ENCODE assay signal across 8 cellular contexts in the genomic region with DNA sequence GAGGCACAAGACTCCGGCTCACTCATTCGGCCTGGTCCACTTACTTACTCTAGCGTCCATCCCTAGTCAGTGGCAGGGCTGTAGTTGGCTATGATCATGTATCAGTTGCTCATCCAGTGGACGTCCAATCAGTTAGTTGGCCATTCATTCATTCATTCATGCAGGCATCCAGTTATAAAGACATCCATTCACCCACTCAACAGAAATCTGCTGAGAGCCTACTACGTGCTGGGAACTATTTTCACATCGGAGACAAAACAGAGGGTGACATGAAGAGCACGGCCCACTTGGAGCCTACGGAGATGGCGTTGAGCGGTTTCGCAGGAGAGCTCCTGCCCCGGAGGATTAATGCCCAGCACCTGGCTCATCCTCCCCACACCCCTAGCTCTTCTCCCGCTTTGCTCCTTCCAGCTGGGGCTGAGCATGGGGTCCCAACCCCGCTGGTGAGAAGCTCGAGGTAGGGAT. TPM values are rescaled to one million over a fixed set of nuclear protein-coding genes. Genes with fewer than 3 reads are reported as not detected.
A peak's percentile ranks its signal among the peaks of the same experiment; 100 is the strongest.
DNase-seq lines count a peak whose midpoint lies in the region; ATAC-seq and TF ChIP-seq lines count a peak whose summit lies in the region.
"Had no signal": no experiment of that assay in that cellular context is flagged by ENCODE, and none has a peak within 500 bp of the region (broad histone marks: within the 10 kb centered on the region; RNA-seq: fewer than 3 reads in every experiment).

No MANE protein-coding gene starts in this region.

- H3K4me1 Mint-ChIP-seq in Calu3 (ENCODE audit: low read depth, unreplicated experiment), result no peaks in the 10 kb centered on the region

- H3K9me3 ChIP-seq in SK-N-MC (ENCODE audit: low read depth, low read length), result no peaks in the 10 kb centered on the region
- no peaks in the 10 kb centered on the region for H3K9me3 ChIP-seq in parathyroid adenoma (ENCODE audit: control insufficient read depth, low read length)

- H3K4me3 ChIP-seq in SK-N-MC (peak overlapping the region; percentile 47; the same call in 1 of the 2 replicates), epithelial cell of proximal tubule (ENCODE audit: low read depth, low read length) (peak overlapping the region; percentile 11), parathyroid adenoma (ENCODE audit: low read depth, low read length) (no peak overlapping the region)

- H3K27ac Mint-ChIP-seq in Calu3 (ENCODE audit: unreplicated experiment), result peak overlapping the region; percentile 42

- peaks cover 46% of the 10 kb centered on the region for H3K27me3 Mint-ChIP-seq in Calu3 (ENCODE audit: unreplicated experiment)

- no peaks in the 10 kb centered on the region for H3K79me2 ChIP-seq in parathyroid adenoma

- H3K4me1 ChIP-seq in parathyroid adenoma, result no peaks in the 10 kb centered on the region

- no peak overlapping the region for H3K4me2 ChIP-seq in parathyroid adenoma (ENCODE audit: low read length)

- no peaks in the 10 kb centered on the region for H3K9me3 Mint-ChIP-seq in Calu3 (ENCODE audit: low read depth, unreplicated experiment)

- H3K9ac ChIP-seq in SK-N-MC (ENCODE audit: insufficient read length) (no peak overlapping the region), parathyroid adenoma (no peak overlapping the region)

- no peak for DNase-seq in Calu3
- DNase-seq in SK-N-MC (ENCODE audit: low read depth, low spot score), result no peak
- no peak for DNase-seq in epithelial cell of proximal tubule (ENCODE audit: low read depth)
- no peak for DNase-seq in caudate nucleus (lab: John Stamatoyannopoulos, UW)
- DNase-seq in SW480 (ENCODE audit: low spot score), result no peak
- DNase-seq: NCI-H748 treated with DMSO at 0.1 percent for 48 hours had no signal

- peak overlapping the region; percentile 80 for H2AFZ ChIP-seq in parathyroid adenoma

- no peak overlapping the region for H3K27ac ChIP-seq in SK-N-MC
- no peak overlapping the region for H3K27ac ChIP-seq in parathyroid adenoma
- H3K27ac ChIP-seq in caudate nucleus (ENCODE audit: low read depth, low read length), result no peak overlapping the region

- CTCF ChIA-PET in Calu3 (lab: Charles Lee), result no interaction called here

- H3K36me3 ChIP-seq in SK-N-MC (ENCODE audit: insufficient read depth, low read length), result no peaks in the 10 kb centered on the region
- no peaks in the 10 kb centered on the region for H3K36me3 ChIP-seq in parathyroid adenoma (ENCODE audit: control insufficient read depth, insufficient read depth, low read length)

- H3K36me3 Mint-ChIP-seq in Calu3 (ENCODE audit: insufficient read depth, unreplicated experiment), result peaks cover 6% of the 10 kb centered on the region

- intact Hi-C loops in Calu3 (cut with micrococcal nuclease; ENCODE audit: unreplicated experiment), result no loop called here

- BruUV-seq in Calu3 (replicated peaks; lab: Mats Ljungman, UMichigan), result no TSS peak

- no peak for TF ChIP-seq CTCF in Calu3 (IDR thresholded peaks at IDR 0.05; ENCODE audit: unreplicated experiment)
- TF ChIP-seq CTCF in epithelial cell of proximal tubule (conservative IDR thresholded peaks at IDR 0.05; ENCODE audit: low read depth, low read length), result no peak
- TF ChIP-seq CTCF in parathyroid adenoma (IDR thresholded peaks at IDR 0.05), result no peak

- no peaks in the 10 kb centered on the region for H3K27me3 ChIP-seq in parathyroid adenoma (ENCODE audit: control insufficient read depth, insufficient read depth, low read length)

- ATAC-seq in GM21367 (IDR thresholded peaks at IDR 0.05; ENCODE audit: unreplicated experiment), result no peak

- H3K4me3 Mint-ChIP-seq in Calu3 (ENCODE audit: low read depth, unreplicated experiment), result peak overlapping the region; percentile 65

RNA-seq across cellular contexts. Expression of gene SYT16, which starts 0.6 kb away (rescaled TPM):
- total RNA-seq in Calu3 (2022) (9.2 and 10.3 TPM in 2 replicates), epithelial cell of proximal tubule (1.0 and 1.9 TPM in 2 replicates)

RNA-seq across cellular contexts. Expression of gene SNAPC1, which starts 49.7 kb away (rescaled TPM):
- total RNA-seq in Calu3 (2022) (10.0 and 11.7 TPM in 2 replicates), epithelial cell of proximal tubule (26.4 and 30.6 TPM in 2 replicates)
